In the genomic region with DNA sequence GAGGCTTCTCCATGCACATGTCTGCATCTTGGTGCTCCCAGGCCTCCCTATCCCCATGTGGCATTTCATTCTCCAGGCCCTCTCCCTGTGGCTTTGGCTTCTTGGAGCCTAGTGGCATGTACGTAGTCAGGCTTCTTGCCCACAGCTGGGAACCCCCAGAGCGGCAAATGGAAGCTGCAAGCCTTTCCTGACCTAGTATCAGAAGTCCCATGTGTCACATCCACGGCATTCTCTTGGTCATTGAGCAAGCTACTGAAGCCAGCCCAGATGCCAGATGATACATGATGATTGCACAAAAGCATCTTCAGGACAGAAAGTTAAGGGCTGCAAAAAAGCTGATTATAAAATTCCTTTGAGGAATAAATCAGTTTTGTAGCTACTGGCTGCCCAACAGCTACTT, we compare ENCODE assay signal across 2 cellular contexts.
TF ChIP-seq lines count a peak whose summit lies in the region.

No MANE protein-coding gene starts in this region.

TF ChIP-seq in SK-N-SH, 30 proteins besides CTCF, POLR2A, EP300 and RAD21 (continued from another document):
- TF ChIP-seq, protein P1, sequence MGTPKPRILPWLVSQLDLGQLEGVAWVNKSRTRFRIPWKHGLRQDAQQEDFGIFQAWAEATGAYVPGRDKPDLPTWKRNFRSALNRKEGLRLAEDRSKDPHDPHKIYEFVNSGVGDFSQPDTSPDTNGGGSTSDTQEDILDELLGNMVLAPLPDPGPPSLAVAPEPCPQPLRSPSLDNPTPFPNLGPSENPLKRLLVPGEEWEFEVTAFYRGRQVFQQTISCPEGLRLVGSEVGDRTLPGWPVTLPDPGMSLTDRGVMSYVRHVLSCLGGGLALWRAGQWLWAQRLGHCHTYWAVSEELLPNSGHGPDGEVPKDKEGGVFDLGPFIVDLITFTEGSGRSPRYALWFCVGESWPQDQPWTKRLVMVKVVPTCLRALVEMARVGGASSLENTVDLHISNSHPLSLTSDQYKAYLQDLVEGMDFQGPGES (IDR thresholded peaks at IDR 0.05; ENCODE audit: low read depth, low read length): no peak
- TF ChIP-seq MXI1 (IDR thresholded peaks at IDR 0.05; ENCODE audit: low read depth, low read length) (no peak), SMC3 (IDR thresholded peaks at IDR 0.05; ENCODE audit: low read depth, low read length) (no peak), RCOR1 (IDR thresholded peaks at IDR 0.05; ENCODE audit: low read length) (no peak), RXRA (IDR thresholded peaks at IDR 0.05; ENCODE audit: borderline replicate concordance, low read depth) (no peak), FOXJ3 (CRISPR knock-in tag; IDR thresholded peaks at IDR 0.05) (no peak), JUND (IDR thresholded peaks at IDR 0.05) (no peak), FOXM1 (IDR thresholded peaks at IDR 0.05; ENCODE audit: low read depth) (no peak), YY1 (IDR thresholded peaks at IDR 0.05; ENCODE audit: low read depth) (no peak), NRF1 (IDR thresholded peaks at IDR 0.05; ENCODE audit: low read depth, low read length) (no peak), GABPA (IDR thresholded peaks at IDR 0.05; ENCODE audit: low read depth) (no peak), ELF1 (IDR thresholded peaks at IDR 0.05) (no peak)
- TF ChIP-seq, protein P2, sequence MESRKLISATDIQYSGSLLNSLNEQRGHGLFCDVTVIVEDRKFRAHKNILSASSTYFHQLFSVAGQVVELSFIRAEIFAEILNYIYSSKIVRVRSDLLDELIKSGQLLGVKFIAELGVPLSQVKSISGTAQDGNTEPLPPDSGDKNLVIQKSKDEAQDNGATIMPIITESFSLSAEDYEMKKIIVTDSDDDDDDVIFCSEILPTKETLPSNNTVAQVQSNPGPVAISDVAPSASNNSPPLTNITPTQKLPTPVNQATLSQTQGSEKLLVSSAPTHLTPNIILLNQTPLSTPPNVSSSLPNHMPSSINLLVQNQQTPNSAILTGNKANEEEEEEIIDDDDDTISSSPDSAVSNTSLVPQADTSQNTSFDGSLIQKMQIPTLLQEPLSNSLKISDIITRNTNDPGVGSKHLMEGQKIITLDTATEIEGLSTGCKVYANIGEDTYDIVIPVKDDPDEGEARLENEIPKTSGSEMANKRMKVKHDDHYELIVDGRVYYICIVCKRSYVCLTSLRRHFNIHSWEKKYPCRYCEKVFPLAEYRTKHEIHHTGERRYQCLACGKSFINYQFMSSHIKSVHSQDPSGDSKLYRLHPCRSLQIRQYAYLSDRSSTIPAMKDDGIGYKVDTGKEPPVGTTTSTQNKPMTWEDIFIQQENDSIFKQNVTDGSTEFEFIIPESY (IDR thresholded peaks at IDR 0.05; ENCODE audit: borderline replicate concordance, low read depth): no peak

TF ChIP-seq in SK-N-SH treated with all-trans-retinoic acid at 6 μM for 48 hours, 23 proteins besides CTCF, POLR2A, EP300 and RAD21 (continued from another document):
- TF ChIP-seq TCF4 (CRISPR knock-in tag; IDR thresholded peaks at IDR 0.05; ENCODE audit: borderline replicate concordance): no peak
- no peak for TF ChIP-seq ISL1 (CRISPR knock-in tag; IDR thresholded peaks at IDR 0.05)
- no peak for TF ChIP-seq BACH2 (CRISPR knock-in tag; IDR thresholded peaks at IDR 0.05; ENCODE audit: borderline replicate concordance)
- TF ChIP-seq ARNTL (CRISPR knock-in tag; IDR thresholded peaks at IDR 0.05; ENCODE audit: borderline replicate concordance, low read depth): no peak
